ENCODE assay signal across 8 cellular contexts in the genomic region with DNA sequence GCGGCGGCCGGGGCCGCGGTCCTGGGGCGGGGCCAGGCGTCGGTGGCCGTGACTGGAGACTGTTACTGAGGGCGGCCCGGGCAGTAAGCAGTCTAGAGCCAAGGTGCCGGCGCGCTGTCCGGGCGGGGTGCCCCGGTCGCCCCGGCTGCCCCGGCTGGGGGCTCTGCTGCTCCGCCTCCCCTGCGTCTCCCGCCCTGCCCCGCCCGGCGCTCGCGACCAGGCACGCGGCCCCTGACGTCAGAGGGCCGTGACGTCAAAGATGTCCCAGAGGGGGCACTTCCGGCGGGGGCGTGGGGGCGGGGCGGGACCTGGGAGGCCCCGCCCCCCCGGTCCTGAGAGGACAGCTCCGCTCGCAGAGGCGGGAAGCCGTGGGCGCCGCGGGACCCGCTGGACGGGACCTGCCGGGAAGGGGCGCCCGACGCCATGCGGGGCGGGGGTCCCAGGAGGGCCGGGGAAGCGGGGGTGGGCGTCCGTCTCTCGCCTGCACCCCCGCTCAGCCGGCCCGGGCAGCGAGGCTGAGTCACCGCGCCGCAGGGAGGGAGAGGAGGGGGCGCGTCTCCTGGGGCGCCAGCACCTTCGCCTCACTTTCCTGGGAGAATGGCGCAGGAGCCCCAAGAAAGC. TPM values are rescaled to one million over a fixed set of nuclear protein-coding genes. Genes with fewer than 3 reads are reported as not detected.
DNase-seq lines count a peak whose midpoint lies in the region; ATAC-seq and TF ChIP-seq lines count a peak whose summit lies in the region.

No MANE protein-coding gene starts in this region.

- H3K9ac ChIP-seq in SK-N-MC (ENCODE audit: insufficient read length) = no peak overlapping the region

- H3K4me3 ChIP-seq in SK-N-MC = peak overlapping the region; percentile 74
- H3K4me3 ChIP-seq in ascending aorta = peak overlapping the region; percentile 91 to 97
- peak overlapping the region; percentile 45 for H3K4me3 ChIP-seq in skeletal muscle cell (ENCODE audit: low read depth, low read length)

- H3K27ac ChIP-seq in SK-N-MC = no peak overlapping the region
- H3K27ac ChIP-seq in ascending aorta = no peak overlapping the region

- TF ChIP-seq CTCF in ascending aorta (IDR thresholded peaks at IDR 0.05) = no peak

- in situ Hi-C loops in KBM-7 (cut with MboI; ENCODE audit: low pct_unique_long_range_greater_than_20kb, low sequenced_read_pairs) = loop anchor here (25.0 kb wide), 1 partner anchor 187 kb away; no protein-coding TSS in a partner anchor

- intact Hi-C loops in ascending aorta (cut with DNase I) = loop anchor here (10.0 kb wide), 1 partner anchor 344 kb away; no protein-coding TSS in a partner anchor

- ATAC-seq in HG03521 (IDR thresholded peaks at IDR 0.05; ENCODE audit: unreplicated experiment) = peak; percentile 12

- H3K9me3 ChIP-seq in SK-N-MC (ENCODE audit: low read depth, low read length) (no peaks in the 10 kb centered on the region), ascending aorta (no peaks in the 10 kb centered on the region)

- peaks cover 29 to 38% of the 10 kb centered on the region in 2 donors for H3K4me1 ChIP-seq in ascending aorta

- H3K36me3 ChIP-seq in SK-N-MC (ENCODE audit: insufficient read depth, low read length) (no peaks in the 10 kb centered on the region), ascending aorta (no peaks in the 10 kb centered on the region)

- no peaks in the 10 kb centered on the region for H3K27me3 ChIP-seq in ascending aorta

- DNase-seq in NCI-H345 (lab: John Stamatoyannopoulos, UW) = peak; percentile 83
- DNase-seq in NCI-H345 treated with DMSO at 0.1 percent for 48 hours (lab: John Stamatoyannopoulos, UW; ENCODE audit: unreplicated experiment) = no peak
- no peak for DNase-seq in SK-N-MC (ENCODE audit: low read depth, low spot score)
- DNase-seq in ascending aorta (ENCODE audit: low spot score in 2 of 2) = no peak
- peak in 40 of 51 donors; percentile 20 to 86 (median 62) for DNase-seq in hypothalamus (lab: John Stamatoyannopoulos, UW)
- no peak for DNase-seq in skeletal muscle cell (ENCODE audit: low read depth)
- no peak for DNase-seq in KBM-7

RNA-seq across cellular contexts. Expression of gene HIC1, which starts 4.5 kb away (rescaled TPM):
- 131 TPM for total RNA-seq in ascending aorta

RNA-seq across cellular contexts. Expression of gene OVCA2, which starts 8.5 kb away (rescaled TPM):
- total RNA-seq in ascending aorta = 71.3 TPM

RNA-seq across cellular contexts. Expression of gene DPH1, which starts 20.4 kb away (rescaled TPM):
- 125 TPM for total RNA-seq in ascending aorta

RNA-seq across cellular contexts. Expression of gene RTN4RL1, which starts 25.2 kb away (rescaled TPM):
- 11.5 TPM for total RNA-seq in ascending aorta

Comparison
In these comparisons a context has a peak if more than half of its experiments do, and no peak if none do; other contexts are left out.
1. DNase-seq: peak in NCI-H345 (single experiment) and hypothalamus (40 of 51); none in NCI-H345 treated with DMSO at 0.1 percent for 48 hours (single experiment), SK-N-MC (single experiment), ascending aorta (0 of 2), skeletal muscle cell (single experiment) and KBM-7 (single experiment).
2. Peak in every context shown above with its lines, with median percentiles within 50 percentile points of each other: H3K4me3 ChIP-seq.